Comparison of ENCODE assay signal across 15 cellular contexts in the genomic region with DNA sequence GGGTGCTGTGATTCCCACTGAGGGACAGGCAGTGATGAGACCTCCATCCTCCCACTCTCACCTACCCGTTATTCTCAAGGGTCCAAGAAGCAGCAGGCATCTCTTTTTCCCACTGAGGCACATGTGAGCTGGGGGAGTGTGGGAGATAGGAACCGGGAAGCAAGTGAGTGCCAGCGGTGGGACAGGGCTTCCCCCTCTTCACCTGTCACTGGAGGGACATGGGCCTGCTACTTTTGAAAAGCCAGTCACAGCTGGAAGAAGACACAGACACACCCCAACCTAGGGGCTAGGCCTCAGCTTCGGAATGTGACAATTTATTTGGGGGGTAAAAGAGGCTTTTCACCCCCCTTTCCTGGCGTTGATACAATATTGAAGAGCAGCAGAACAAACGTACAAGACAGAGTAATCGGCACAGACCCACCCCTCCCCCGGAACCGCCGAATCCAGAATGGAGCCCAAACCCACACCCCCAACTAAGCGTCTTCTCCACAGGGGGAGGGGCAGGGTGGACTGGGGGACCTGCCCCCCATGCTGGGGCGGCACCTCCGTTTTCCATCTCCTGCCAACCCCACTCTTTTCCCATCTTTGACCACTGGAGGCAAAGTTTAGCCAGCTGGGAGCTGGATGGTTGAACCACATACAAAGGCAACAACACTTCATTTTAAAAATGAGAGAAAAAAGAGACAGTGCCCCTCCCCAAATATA. TPM values are rescaled to one million over a fixed set of nuclear protein-coding genes. Genes with fewer than 3 reads are reported as not detected.
DNase-seq lines count a peak whose midpoint lies in the region; ATAC-seq and TF ChIP-seq lines count a peak whose summit lies in the region.
"Had no signal": no experiment of that assay in that cellular context is flagged by ENCODE, and none has a peak within 500 bp of the region (broad histone marks: within the 10 kb centered on the region; RNA-seq: fewer than 3 reads in every experiment).

No MANE protein-coding gene starts in this region.

- no peaks in the 10 kb centered on the region for H3K9me3 Mint-ChIP-seq in activated CD4-positive, alpha-beta T cell treated with anti-CD3 and anti-CD28 coated beads, Interleukin-2, amount 10 ng/mL, durations not matched to agents 24 days and 14 days
- H3K9me3 Mint-ChIP-seq in activated naive CD4-positive, alpha-beta T cell treated with anti-CD3 and anti-CD28 coated beads, Interleukin-2, amount 50 U/mL, for 72 hours, result no peaks in the 10 kb centered on the region
- H3K9me3 Mint-ChIP-seq: activated naive CD4-positive, alpha-beta T cell treated with anti-CD3 and anti-CD28 coated beads, Interleukin-2, amount 10 ng/mL, durations not matched to agents 7 days and 5 days; CD4-positive, CD25-positive, alpha-beta regulatory T cell; stimulated activated naive CD8-positive, alpha-beta T cell treated with anti-CD3 and anti-CD28 coated beads, Interleukin-15, Interleukin-2, amounts not matched to agents 100 ng/mL and 50 ng/mL, for 24 hours had no signal

- intact Hi-C loops in cardiac septum (cut with DNase I), result no loop called here
- intact Hi-C loops in activated CD4-positive, alpha-beta T cell treated with anti-CD3 and anti-CD28 coated beads, Interleukin-2, amount 10 ng/mL, durations not matched to agents 24 days and 14 days (cut with micrococcal nuclease), result no loop called here

- TF ChIP-seq CTCF in cardiac muscle cell (IDR thresholded peaks at IDR 0.05; ENCODE audit: low read depth, low read length), result peak; percentile 25
- peak; percentile 23 for TF ChIP-seq CTCF in epithelial cell of proximal tubule (conservative IDR thresholded peaks at IDR 0.05; ENCODE audit: low read depth, low read length)
- peak; percentile 23 for TF ChIP-seq CTCF in thoracic aorta (IDR thresholded peaks at IDR 0.05)

- H3K36me3 ChIP-seq in cardiac muscle cell (peaks cover 5% of the 10 kb centered on the region), thoracic aorta (peaks cover 11% of the 10 kb centered on the region)
- H3K36me3 ChIP-seq: colonic mucosa had no signal

- peaks cover 5% of the 10 kb centered on the region for H3K27me3 Mint-ChIP-seq in activated CD4-positive, alpha-beta T cell treated with anti-CD3 and anti-CD28 coated beads, Interleukin-2, amount 10 ng/mL, durations not matched to agents 24 days and 14 days
- H3K27me3 Mint-ChIP-seq: stimulated activated naive CD8-positive, alpha-beta T cell treated with anti-CD3 and anti-CD28 coated beads, Interleukin-15, Interleukin-2, amounts not matched to agents 100 ng/mL and 50 ng/mL, for 24 hours had no signal

- H3K4me1 Mint-ChIP-seq in activated CD4-positive, alpha-beta T cell treated with anti-CD3 and anti-CD28 coated beads, Interleukin-2, amount 10 ng/mL, durations not matched to agents 24 days and 14 days, result peaks cover 2% of the 10 kb centered on the region
- H3K4me1 Mint-ChIP-seq: activated naive CD4-positive, alpha-beta T cell treated with anti-CD3 and anti-CD28 coated beads, Interleukin-2, amount 10 ng/mL, durations not matched to agents 7 days and 5 days had no signal

- H3K27me3 ChIP-seq in cardiac muscle cell, result no peaks in the 10 kb centered on the region
- no peaks in the 10 kb centered on the region for H3K27me3 ChIP-seq in thoracic aorta (replicated peaks; ENCODE audit: insufficient read depth)
- H3K27me3 ChIP-seq: colonic mucosa, gastroesophageal sphincter had no signal

- no peaks in the 10 kb centered on the region for H3K4me1 ChIP-seq in cardiac muscle cell (ENCODE audit: low read depth)
- peaks cover 27 to 45% of the 10 kb centered on the region in 2 donors for H3K4me1 ChIP-seq in thoracic aorta (ENCODE audit: control insufficient read depth in 1 of 2, low read depth in 2 of 2)

- H3K4me3 ChIP-seq in cardiac muscle cell, result no peak overlapping the region
- no peak overlapping the region for H3K4me3 ChIP-seq in epithelial cell of proximal tubule (ENCODE audit: low read depth, low read length)
- H3K4me3 ChIP-seq in thoracic aorta, result no peak overlapping the region
- H3K4me3 ChIP-seq: colonic mucosa, gastroesophageal sphincter, mucosa of descending colon had no signal

- peaks cover 7% of the 10 kb centered on the region for H3K36me3 Mint-ChIP-seq in activated CD4-positive, alpha-beta T cell treated with anti-CD3 and anti-CD28 coated beads, Interleukin-2, amount 10 ng/mL, durations not matched to agents 24 days and 14 days (ENCODE audit: low read depth)
- peaks cover 4 to 5% of the 10 kb centered on the region in 2 donors for H3K36me3 Mint-ChIP-seq in activated naive CD4-positive, alpha-beta T cell treated with anti-CD3 and anti-CD28 coated beads, Interleukin-2, amount 50 U/mL, for 72 hours
- H3K36me3 Mint-ChIP-seq: CD4-positive, CD25-positive, alpha-beta regulatory T cell had no signal

- ATAC-seq in thoracic aorta (ENCODE audit: insufficient number of reproducible peaks, low FRiP score, low read depth), result no peak
- ATAC-seq in activated naive CD4-positive, alpha-beta T cell treated with anti-CD3 and anti-CD28 coated beads, Interleukin-2, amount 50 U/mL, for 72 hours, result no peak
- ATAC-seq: gastroesophageal sphincter had no signal

- no peaks in the 10 kb centered on the region for H3K9me3 ChIP-seq in cardiac muscle cell (ENCODE audit: low read depth)
- no peaks in the 10 kb centered on the region for H3K9me3 ChIP-seq in thoracic aorta
- H3K9me3 ChIP-seq: colonic mucosa, gastroesophageal sphincter, mucosa of descending colon had no signal

- no peak overlapping the region for H3K27ac Mint-ChIP-seq in activated CD4-positive, alpha-beta T cell treated with anti-CD3 and anti-CD28 coated beads, Interleukin-2, amount 10 ng/mL, durations not matched to agents 24 days and 14 days
- no peak overlapping the region for H3K27ac Mint-ChIP-seq in activated naive CD4-positive, alpha-beta T cell treated with anti-CD3 and anti-CD28 coated beads, Interleukin-2, amount 50 U/mL, for 72 hours
- H3K27ac Mint-ChIP-seq: activated naive CD4-positive, alpha-beta T cell treated with anti-CD3 and anti-CD28 coated beads, Interleukin-2, amount 10 ng/mL, durations not matched to agents 7 days and 5 days had no signal

- H3K27ac ChIP-seq in cardiac muscle cell, result no peak overlapping the region
- no peak overlapping the region for H3K27ac ChIP-seq in thoracic aorta
- H3K27ac ChIP-seq: colonic mucosa had no signal

- DNase-seq in cardiac muscle cell (ENCODE audit: low read depth in 1 of 2, low spot score in 1 of 2) (no peak), cardiac septum (ENCODE audit: low spot score) (no peak), NCI-H69 (lab: John Stamatoyannopoulos, UW) (peak; percentile 50), epithelial cell of proximal tubule (ENCODE audit: low read depth) (no peak), thoracic aorta (ENCODE audit: low spot score) (no peak), Ammon's horn (ENCODE audit: low spot score) (no peak)
- no peak for DNase-seq in activated CD4-positive, alpha-beta T cell treated with anti-CD3 and anti-CD28 coated beads, Interleukin-2, amount 10 ng/mL, durations not matched to agents 24 days and 14 days
- no peak for DNase-seq in activated naive CD4-positive, alpha-beta T cell treated with anti-CD3 and anti-CD28 coated beads, Interleukin-2, amount 50 U/mL, for 72 hours (ENCODE audit: low spot score in 2 of 2)
- DNase-seq: activated naive CD4-positive, alpha-beta T cell treated with anti-CD3 and anti-CD28 coated beads, Interleukin-2, amount 10 ng/mL, durations not matched to agents 7 days and 5 days; CD4-positive, CD25-positive, alpha-beta regulatory T cell; colonic mucosa; mucosa of descending colon; NCI-H2107 had no signal

- no peak overlapping the region for H3K4me3 Mint-ChIP-seq in activated CD4-positive, alpha-beta T cell treated with anti-CD3 and anti-CD28 coated beads, Interleukin-2, amount 10 ng/mL, durations not matched to agents 24 days and 14 days
- H3K4me3 Mint-ChIP-seq: activated naive CD4-positive, alpha-beta T cell treated with anti-CD3 and anti-CD28 coated beads, Interleukin-2, amount 10 ng/mL, durations not matched to agents 7 days and 5 days; CD4-positive, CD25-positive, alpha-beta regulatory T cell; stimulated activated naive CD8-positive, alpha-beta T cell treated with anti-CD3 and anti-CD28 coated beads, Interleukin-15, Interleukin-2, amounts not matched to agents 100 ng/mL and 50 ng/mL, for 24 hours had no signal

RNA-seq across cellular contexts. Expression of gene CBX6, which starts 10.7 kb away (rescaled TPM):
- total RNA-seq in cardiac muscle cell (62.5 and 89.9 TPM in 2 replicates), cardiac septum (60.3 TPM), epithelial cell of proximal tubule (36.7 and 43.5 TPM in 2 replicates), thoracic aorta (100 to 1,000 TPM in 1 of 2 donors, 10 to 100 TPM in 1; 80.1 to 111 TPM)
- 40.9 and 46.8 TPM in 2 replicates for polyA plus RNA-seq in cardiac muscle cell
- total RNA-seq in activated CD4-positive, alpha-beta T cell treated with anti-CD3 and anti-CD28 coated beads, Interleukin-2, amount 10 ng/mL, durations not matched to agents 24 days and 14 days, result 178 and 180 TPM in 2 replicates
- total RNA-seq in activated naive CD4-positive, alpha-beta T cell treated with anti-CD3 and anti-CD28 coated beads, Interleukin-2, amount 50 U/mL, for 72 hours, result 10 to 100 TPM; 46.9 to 92.6 TPM

RNA-seq across cellular contexts. Expression of gene NPTXR, which starts 17.5 kb away (rescaled TPM):
- total RNA-seq in cardiac muscle cell (15.1 and 16.7 TPM in 2 replicates), cardiac septum (23.5 TPM), epithelial cell of proximal tubule (0.58 and 0.72 TPM in 2 replicates), thoracic aorta (10 to 100 TPM; 29.3 to 50.8 TPM)
- 4.0 and 4.2 TPM in 2 replicates for polyA plus RNA-seq in cardiac muscle cell
- total RNA-seq in activated CD4-positive, alpha-beta T cell treated with anti-CD3 and anti-CD28 coated beads, Interleukin-2, amount 10 ng/mL, durations not matched to agents 24 days and 14 days, result 0.98 and 1.0 TPM in 2 replicates
- total RNA-seq in activated naive CD4-positive, alpha-beta T cell treated with anti-CD3 and anti-CD28 coated beads, Interleukin-2, amount 50 U/mL, for 72 hours, result 1 to 10 TPM in 1 of 2 donors, under 1 TPM in 1; 0.75 to 1.1 TPM
